Comparison of ENCODE assay signal across 13 cellular contexts in genomic region chr13:99264053-99264452, GRCh38. TPM values are rescaled to one million over a fixed set of nuclear protein-coding genes. Genes with fewer than 3 reads are reported as not detected.
DNase-seq lines count a peak whose midpoint lies in the region; ATAC-seq and TF ChIP-seq lines count a peak whose summit lies in the region.
"Had no signal": no experiment of that assay in that cellular context is flagged by ENCODE, and none has a peak within 500 bp of the region (broad histone marks: within the 10 kb centered on the region; RNA-seq: fewer than 3 reads in every experiment).

No MANE protein-coding gene starts in this region.

- DNase-seq in cardiac muscle cell (ENCODE audit: low read depth in 1 of 2, low spot score in 1 of 2) (no peak), Right ventricle myocardium inferior (ENCODE audit: missing footprints) (no peak), MV-4-11 (lab: John Stamatoyannopoulos, UW) (peak; percentile 21), dermis blood vessel endothelial cell (peak; percentile 37), transverse colon (no peak)
- DNase-seq in stimulated activated naive B cell treated with anti-CD40 and anti-IgM and Interleukin-4, amounts not matched to agents 10 μg/mL and 1 μg/mL and 100 μg/mL, for 72 hours = no peak
- DNase-seq in activated effector memory CD4-positive, alpha-beta T cell treated with anti-CD3 and anti-CD28 coated beads, Interleukin-2, amount 50 U/mL, for 16 hours = no peak
- DNase-seq: kidney; NCI-H187; SJCRH30; stimulated activated CD4-positive, alpha-beta T cell treated with anti-CD3 and anti-CD28 coated beads, Interleukin-2, amount 100 ng/mL, for 48 hours had no signal

- no peaks in the 10 kb centered on the region for H3K36me3 ChIP-seq in cardiac muscle cell
- H3K36me3 ChIP-seq in transverse colon = no peaks in the 10 kb centered on the region

- TF ChIP-seq CTCF in cardiac muscle cell (IDR thresholded peaks at IDR 0.05; ENCODE audit: low read depth, low read length) (no peak), transverse colon (IDR thresholded peaks at IDR 0.05) (no peak)

- H3K9me3 ChIP-seq in cardiac muscle cell (ENCODE audit: low read depth) (no peaks in the 10 kb centered on the region), transverse colon (no peaks in the 10 kb centered on the region)
- H3K9me3 ChIP-seq: SJCRH30 had no signal

- TF ChIP-seq EP300 in transverse colon (IDR thresholded peaks at IDR 0.05; ENCODE audit: low read depth) = no peak

- H3K9me3 Mint-ChIP-seq in stimulated activated naive B cell treated with anti-CD40 and anti-IgM and Interleukin-4, amounts not matched to agents 10 μg/mL and 1 μg/mL and 100 μg/mL, for 72 hours = peaks cover 0 to 2% of the 10 kb centered on the region in 2 donors

- no peak for TF ChIP-seq POLR2A in transverse colon (IDR thresholded peaks at IDR 0.05)

- ATAC-seq in Right ventricle myocardium inferior = no peak
- ATAC-seq in stimulated activated naive B cell treated with anti-CD40 and anti-IgM and Interleukin-4, amounts not matched to agents 10 μg/mL and 1 μg/mL and 100 μg/mL, for 72 hours (replicated peaks) = peak; percentile 52 to 53
- ATAC-seq in GM21367 (IDR thresholded peaks at IDR 0.05; ENCODE audit: unreplicated experiment) = no peak

- H3K27ac Mint-ChIP-seq in stimulated activated naive B cell treated with anti-CD40 and anti-IgM and Interleukin-4, amounts not matched to agents 10 μg/mL and 1 μg/mL and 100 μg/mL, for 72 hours = peak overlapping the region; percentile 84

- no peak overlapping the region for H3K4me3 Mint-ChIP-seq in stimulated activated naive B cell treated with anti-CD40 and anti-IgM and Interleukin-4, amounts not matched to agents 10 μg/mL and 1 μg/mL and 100 μg/mL, for 72 hours

- H3K4me1 ChIP-seq in cardiac muscle cell (ENCODE audit: low read depth) (no peaks in the 10 kb centered on the region), transverse colon (peaks cover 0 to 14% (median 1%) of the 10 kb centered on the region in 4 donors)
- H3K4me1 ChIP-seq: SJCRH30 had no signal

- no peaks in the 10 kb centered on the region for H3K27me3 ChIP-seq in cardiac muscle cell
- H3K27me3 ChIP-seq in transverse colon = no peaks in the 10 kb centered on the region
- H3K27me3 ChIP-seq: SJCRH30 had no signal

- H3K36me3 Mint-ChIP-seq in stimulated activated naive B cell treated with anti-CD40 and anti-IgM and Interleukin-4, amounts not matched to agents 10 μg/mL and 1 μg/mL and 100 μg/mL, for 72 hours = peaks cover 15 to 40% of the 10 kb centered on the region in 2 donors

- intact Hi-C loops in Right ventricle myocardium inferior (cut with DNase I) = no loop called here
- intact Hi-C loops in transverse colon (cut with DNase I; ENCODE audit: low total_unique reads) = loop anchor here (5.0 kb wide), 1 partner anchor 42 kb away; no protein-coding TSS in a partner anchor

- 57% methylated on average over 1 of the region's 1 CpG; no CpG with 5 or more reads in 1 of the 2 donors for WGBS in transverse colon (ENCODE audit: low coverage in 1 of 2), 2 donors

- H3K4me3 ChIP-seq in cardiac muscle cell (no peak overlapping the region), transverse colon (no peak overlapping the region)
- H3K4me3 ChIP-seq: SJCRH30 had no signal

- in situ Hi-C loops in transverse colon (cut with MboI; ENCODE audit: low pct_ligation_motif_present in 1 of 4, low pct_unique_long_range_greater_than_20kb in 1 of 4, low sequenced_read_pairs in 3 of 4) = loop anchor here in 3 of 4 donors (5.0 to 10.0 kb wide), 2 partner anchors 87 to 89 kb away; no protein-coding TSS in a partner anchor

- H3K27ac ChIP-seq in cardiac muscle cell (peak overlapping the region; percentile 49), transverse colon (no peak overlapping the region)
- H3K27ac ChIP-seq: SJCRH30 had no signal

- H3K4me1 Mint-ChIP-seq in stimulated activated naive B cell treated with anti-CD40 and anti-IgM and Interleukin-4, amounts not matched to agents 10 μg/mL and 1 μg/mL and 100 μg/mL, for 72 hours = peaks cover 50 to 73% of the 10 kb centered on the region in 2 donors

- H3K27me3 Mint-ChIP-seq in stimulated activated naive B cell treated with anti-CD40 and anti-IgM and Interleukin-4, amounts not matched to agents 10 μg/mL and 1 μg/mL and 100 μg/mL, for 72 hours = no peaks in the 10 kb centered on the region

RNA-seq across cellular contexts. Expression of gene GPR18, which starts 5.9 kb away (rescaled TPM):
- total RNA-seq in cardiac muscle cell (not detected in 2 replicates), Right ventricle myocardium inferior (not detected), dermis blood vessel endothelial cell (not detected in 2 replicates), transverse colon (under 1 TPM in 2 of 4 donors, not detected in 2; 0.41 to 0.48 TPM)
- polyA plus RNA-seq in cardiac muscle cell = 0.31 and 1.2 TPM in 2 replicates
- total RNA-seq: bronchial epithelial cell, SJCRH30 had no signal

RNA-seq across cellular contexts. Expression of gene GPR183, which starts 43.1 kb away (rescaled TPM):
- total RNA-seq in cardiac muscle cell (11.5 and 11.6 TPM in 2 replicates), Right ventricle myocardium inferior (2.7 TPM), dermis blood vessel endothelial cell (0.09 and 0.34 TPM in 2 replicates), transverse colon (10 to 100 TPM in 1 of 4 donors, 1 to 10 TPM in 3; 3.0 to 14.6 (median 6.5) TPM)
- polyA plus RNA-seq in cardiac muscle cell = 17.1 and 21.1 TPM in 2 replicates
- total RNA-seq: bronchial epithelial cell, SJCRH30 had no signal

Comparison
In these comparisons a context has a peak if more than half of its experiments do, and no peak if none do; other contexts are left out.
1. DNase-seq: peak in MV-4-11 (single experiment) and dermis blood vessel endothelial cell (single experiment); none in cardiac muscle cell (0 of 2), Right ventricle myocardium inferior (single experiment), stimulated activated naive B cell treated with anti-CD40 and anti-IgM and Interleukin-4, amounts not matched to agents 10 μg/mL and 1 μg/mL and 100 μg/mL, for 72 hours (single experiment), transverse colon (single experiment) and activated effector memory CD4-positive, alpha-beta T cell treated with anti-CD3 and anti-CD28 coated beads, Interleukin-2, amount 50 U/mL, for 16 hours (single experiment).
2. ATAC-seq: peak in stimulated activated naive B cell treated with anti-CD40 and anti-IgM and Interleukin-4, amounts not matched to agents 10 μg/mL and 1 μg/mL and 100 μg/mL, for 72 hours (2 of 2); none in Right ventricle myocardium inferior (single experiment) and GM21367 (single experiment).